ENCODE assay signal across 9 cellular contexts in the genomic region with DNA sequence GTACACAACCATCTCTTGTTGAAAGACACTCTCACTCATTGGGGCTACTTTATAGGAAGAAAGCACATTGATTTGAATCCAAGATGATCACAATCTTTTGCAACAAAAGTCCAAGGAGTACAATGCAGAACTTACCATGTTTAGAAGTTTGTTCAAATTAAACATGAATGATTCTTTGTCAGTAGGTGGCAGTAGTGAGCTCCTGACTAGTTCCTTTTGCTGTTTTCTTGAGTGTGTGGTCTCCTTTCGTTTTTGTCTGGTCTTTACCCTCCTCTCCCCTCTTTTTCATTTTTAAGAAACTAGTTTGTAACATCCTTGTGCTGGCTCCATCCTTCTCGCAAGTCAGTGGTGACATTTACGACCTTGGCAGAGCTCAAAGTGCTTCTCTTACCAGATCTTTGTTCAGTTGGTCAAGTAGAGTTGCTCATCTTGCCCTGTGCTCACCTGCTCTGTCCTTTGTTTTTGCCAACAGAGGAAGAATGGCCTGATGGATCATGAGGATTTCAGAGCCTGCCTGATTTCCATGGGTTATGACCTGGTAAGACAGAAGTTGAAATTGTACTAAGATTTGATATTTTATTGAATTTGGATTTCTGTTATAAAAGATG. TPM values are rescaled to one million over a fixed set of nuclear protein-coding genes. Genes with fewer than 3 reads are reported as not detected.
DNase-seq lines count a peak whose midpoint lies in the region; ATAC-seq and TF ChIP-seq lines count a peak whose summit lies in the region.
"Had no signal": no experiment of that assay in that cellular context is flagged by ENCODE, and none has a peak within 500 bp of the region (broad histone marks: within the 10 kb centered on the region; RNA-seq: fewer than 3 reads in every experiment).

No MANE protein-coding gene starts in this region.

- H3K36me3 ChIP-seq in BE2C = no peaks in the 10 kb centered on the region
- H3K36me3 ChIP-seq in spleen = no peaks in the 10 kb centered on the region
- H3K36me3 ChIP-seq: SJSA1 had no signal

- H3K27ac ChIP-seq in VCaP = no peak overlapping the region
- no peak overlapping the region for H3K27ac ChIP-seq in spleen
- H3K27ac ChIP-seq: SJSA1 had no signal

- ATAC-seq in left ventricle myocardium superior (peak; percentile 5), GM21619 (IDR thresholded peaks at IDR 0.05; ENCODE audit: unreplicated experiment) (no peak)

- H3K4me1 ChIP-seq in BE2C = no peaks in the 10 kb centered on the region
- H3K4me1 ChIP-seq in spleen = peaks cover 0 to 5% (median 0%) of the 10 kb centered on the region in 6 donors
- H3K4me1 ChIP-seq: SJSA1 had no signal

- intact Hi-C loops in left ventricle myocardium superior (cut with micrococcal nuclease) = no loop called here
- intact Hi-C loops in spleen (cut with DNase I; ENCODE audit: low total_unique reads) = loop anchor here (10.0 kb wide), 1 partner anchor 105 kb away; no protein-coding TSS in a partner anchor

- H3K9me3 ChIP-seq in BE2C (no peaks in the 10 kb centered on the region), spleen (no peaks in the 10 kb centered on the region)
- H3K9me3 ChIP-seq: SJSA1 had no signal

- WGBS in spleen, 5 donors = 42 to 58% (median 48%) methylated on average over 3 of the region's 3 CpGs

- TF ChIP-seq CTCF in BE2C (IDR thresholded peaks at IDR 0.05; ENCODE audit: low read depth, low read length) (peak; percentile 73), GM12875 (IDR thresholded peaks at IDR 0.05; ENCODE audit: borderline replicate concordance, insufficient read depth, low read depth, low read length) (peak; percentile 67; the same call in 1 of the 2 replicates), VCaP (conservative IDR thresholded peaks at IDR 0.05) (peak; percentile 75), spleen (IDR thresholded peaks at IDR 0.05 in 8 of 11, conservative IDR thresholded peaks at IDR 0.05 in 3 of 11) (peak in 10 of 11 experiments; percentile 9 to 63 (median 52))

- no peaks in the 10 kb centered on the region for H3K27me3 ChIP-seq in BE2C
- H3K27me3 ChIP-seq in spleen (replicated peaks in 1 of 7) = no peaks in the 10 kb centered on the region
- H3K27me3 ChIP-seq: SJSA1 had no signal

- DNase-seq in BE2C (no peak), left ventricle myocardium superior (no peak), spleen (no peak), NCI-H1105 (lab: John Stamatoyannopoulos, UW) (no peak)
- peak; percentile 63 for DNase-seq in Jurkat, Clone E6-1 (ENCODE audit: low read depth, low spot score)

- TF ChIP-seq POLR2A in spleen (IDR thresholded peaks at IDR 0.05) = no peak

- H3K4me3 ChIP-seq in BE2C (ENCODE audit: low read depth, low read length) (no peak overlapping the region), GM12875 (ENCODE audit: low read depth, low read length) (no peak overlapping the region), spleen (no peak overlapping the region)
- peak overlapping the region; percentile 30 for H3K4me3 ChIP-seq in Jurkat, Clone E6-1 (ENCODE audit: low read length)
- H3K4me3 ChIP-seq: SJSA1 had no signal

RNA-seq across cellular contexts. Expression of a gene that starts 35.7 kb away (rescaled TPM):
- 8.8 TPM for polyA plus RNA-seq in BE2C (2012; ENCODE audit: insufficient read depth, insufficient read length, low read depth)
- 10.6 TPM for polyA plus RNA-seq in Jurkat, Clone E6-1 (2012; ENCODE audit: insufficient read depth, insufficient read length)
- total RNA-seq in left ventricle myocardium superior (52.7 TPM), spleen (10 to 100 TPM; 39.1 to 65.4 (median 46.5) TPM)
- 1 to 10 TPM; 4.4 to 7.0 (median 4.6) TPM for polyA plus RNA-seq in spleen
